1 cellular context compared by ENCODE assay signal in the genomic region with DNA sequence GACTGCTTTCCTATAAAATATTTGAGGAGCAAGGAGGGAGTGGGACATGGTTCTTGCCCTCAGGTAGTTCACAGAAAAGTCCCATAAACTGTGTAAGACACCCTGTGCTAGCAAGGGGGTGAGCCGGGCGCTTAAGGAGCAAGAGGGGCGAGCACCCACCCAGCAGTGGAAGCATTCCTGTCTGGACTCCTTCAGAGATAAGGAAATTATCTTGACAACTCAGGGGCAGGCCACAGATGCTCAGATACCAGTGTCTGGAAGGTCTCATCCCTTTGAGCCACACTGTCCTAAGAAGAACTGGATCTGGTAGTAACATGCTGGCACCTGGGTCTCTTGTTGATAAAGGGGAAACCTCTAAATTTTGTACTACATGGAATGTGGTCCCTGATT.
TF ChIP-seq lines count a peak whose summit lies in the region.

No MANE protein-coding gene starts in this region.

TF ChIP-seq in K562, 482 proteins besides CTCF, POLR2A, EP300 and RAD21 (continues in another document):
- TF ChIP-seq, protein P1, sequence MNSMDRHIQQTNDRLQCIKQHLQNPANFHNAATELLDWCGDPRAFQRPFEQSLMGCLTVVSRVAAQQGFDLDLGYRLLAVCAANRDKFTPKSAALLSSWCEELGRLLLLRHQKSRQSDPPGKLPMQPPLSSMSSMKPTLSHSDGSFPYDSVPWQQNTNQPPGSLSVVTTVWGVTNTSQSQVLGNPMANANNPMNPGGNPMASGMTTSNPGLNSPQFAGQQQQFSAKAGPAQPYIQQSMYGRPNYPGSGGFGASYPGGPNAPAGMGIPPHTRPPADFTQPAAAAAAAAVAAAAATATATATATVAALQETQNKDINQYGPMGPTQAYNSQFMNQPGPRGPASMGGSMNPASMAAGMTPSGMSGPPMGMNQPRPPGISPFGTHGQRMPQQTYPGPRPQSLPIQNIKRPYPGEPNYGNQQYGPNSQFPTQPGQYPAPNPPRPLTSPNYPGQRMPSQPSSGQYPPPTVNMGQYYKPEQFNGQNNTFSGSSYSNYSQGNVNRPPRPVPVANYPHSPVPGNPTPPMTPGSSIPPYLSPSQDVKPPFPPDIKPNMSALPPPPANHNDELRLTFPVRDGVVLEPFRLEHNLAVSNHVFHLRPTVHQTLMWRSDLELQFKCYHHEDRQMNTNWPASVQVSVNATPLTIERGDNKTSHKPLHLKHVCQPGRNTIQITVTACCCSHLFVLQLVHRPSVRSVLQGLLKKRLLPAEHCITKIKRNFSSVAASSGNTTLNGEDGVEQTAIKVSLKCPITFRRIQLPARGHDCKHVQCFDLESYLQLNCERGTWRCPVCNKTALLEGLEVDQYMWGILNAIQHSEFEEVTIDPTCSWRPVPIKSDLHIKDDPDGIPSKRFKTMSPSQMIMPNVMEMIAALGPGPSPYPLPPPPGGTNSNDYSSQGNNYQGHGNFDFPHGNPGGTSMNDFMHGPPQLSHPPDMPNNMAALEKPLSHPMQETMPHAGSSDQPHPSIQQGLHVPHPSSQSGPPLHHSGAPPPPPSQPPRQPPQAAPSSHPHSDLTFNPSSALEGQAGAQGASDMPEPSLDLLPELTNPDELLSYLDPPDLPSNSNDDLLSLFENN (IDR thresholded peaks at IDR 0.05; ENCODE audit: low read depth in 2 of 2, low read length in 2 of 2) = no peak
- TF ChIP-seq, protein P2, sequence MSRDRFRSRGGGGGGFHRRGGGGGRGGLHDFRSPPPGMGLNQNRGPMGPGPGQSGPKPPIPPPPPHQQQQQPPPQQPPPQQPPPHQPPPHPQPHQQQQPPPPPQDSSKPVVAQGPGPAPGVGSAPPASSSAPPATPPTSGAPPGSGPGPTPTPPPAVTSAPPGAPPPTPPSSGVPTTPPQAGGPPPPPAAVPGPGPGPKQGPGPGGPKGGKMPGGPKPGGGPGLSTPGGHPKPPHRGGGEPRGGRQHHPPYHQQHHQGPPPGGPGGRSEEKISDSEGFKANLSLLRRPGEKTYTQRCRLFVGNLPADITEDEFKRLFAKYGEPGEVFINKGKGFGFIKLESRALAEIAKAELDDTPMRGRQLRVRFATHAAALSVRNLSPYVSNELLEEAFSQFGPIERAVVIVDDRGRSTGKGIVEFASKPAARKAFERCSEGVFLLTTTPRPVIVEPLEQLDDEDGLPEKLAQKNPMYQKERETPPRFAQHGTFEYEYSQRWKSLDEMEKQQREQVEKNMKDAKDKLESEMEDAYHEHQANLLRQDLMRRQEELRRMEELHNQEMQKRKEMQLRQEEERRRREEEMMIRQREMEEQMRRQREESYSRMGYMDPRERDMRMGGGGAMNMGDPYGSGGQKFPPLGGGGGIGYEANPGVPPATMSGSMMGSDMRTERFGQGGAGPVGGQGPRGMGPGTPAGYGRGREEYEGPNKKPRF (IDR thresholded peaks at IDR 0.05; ENCODE audit: low read depth, low read length) = no peak
- TF ChIP-seq, protein P3, sequence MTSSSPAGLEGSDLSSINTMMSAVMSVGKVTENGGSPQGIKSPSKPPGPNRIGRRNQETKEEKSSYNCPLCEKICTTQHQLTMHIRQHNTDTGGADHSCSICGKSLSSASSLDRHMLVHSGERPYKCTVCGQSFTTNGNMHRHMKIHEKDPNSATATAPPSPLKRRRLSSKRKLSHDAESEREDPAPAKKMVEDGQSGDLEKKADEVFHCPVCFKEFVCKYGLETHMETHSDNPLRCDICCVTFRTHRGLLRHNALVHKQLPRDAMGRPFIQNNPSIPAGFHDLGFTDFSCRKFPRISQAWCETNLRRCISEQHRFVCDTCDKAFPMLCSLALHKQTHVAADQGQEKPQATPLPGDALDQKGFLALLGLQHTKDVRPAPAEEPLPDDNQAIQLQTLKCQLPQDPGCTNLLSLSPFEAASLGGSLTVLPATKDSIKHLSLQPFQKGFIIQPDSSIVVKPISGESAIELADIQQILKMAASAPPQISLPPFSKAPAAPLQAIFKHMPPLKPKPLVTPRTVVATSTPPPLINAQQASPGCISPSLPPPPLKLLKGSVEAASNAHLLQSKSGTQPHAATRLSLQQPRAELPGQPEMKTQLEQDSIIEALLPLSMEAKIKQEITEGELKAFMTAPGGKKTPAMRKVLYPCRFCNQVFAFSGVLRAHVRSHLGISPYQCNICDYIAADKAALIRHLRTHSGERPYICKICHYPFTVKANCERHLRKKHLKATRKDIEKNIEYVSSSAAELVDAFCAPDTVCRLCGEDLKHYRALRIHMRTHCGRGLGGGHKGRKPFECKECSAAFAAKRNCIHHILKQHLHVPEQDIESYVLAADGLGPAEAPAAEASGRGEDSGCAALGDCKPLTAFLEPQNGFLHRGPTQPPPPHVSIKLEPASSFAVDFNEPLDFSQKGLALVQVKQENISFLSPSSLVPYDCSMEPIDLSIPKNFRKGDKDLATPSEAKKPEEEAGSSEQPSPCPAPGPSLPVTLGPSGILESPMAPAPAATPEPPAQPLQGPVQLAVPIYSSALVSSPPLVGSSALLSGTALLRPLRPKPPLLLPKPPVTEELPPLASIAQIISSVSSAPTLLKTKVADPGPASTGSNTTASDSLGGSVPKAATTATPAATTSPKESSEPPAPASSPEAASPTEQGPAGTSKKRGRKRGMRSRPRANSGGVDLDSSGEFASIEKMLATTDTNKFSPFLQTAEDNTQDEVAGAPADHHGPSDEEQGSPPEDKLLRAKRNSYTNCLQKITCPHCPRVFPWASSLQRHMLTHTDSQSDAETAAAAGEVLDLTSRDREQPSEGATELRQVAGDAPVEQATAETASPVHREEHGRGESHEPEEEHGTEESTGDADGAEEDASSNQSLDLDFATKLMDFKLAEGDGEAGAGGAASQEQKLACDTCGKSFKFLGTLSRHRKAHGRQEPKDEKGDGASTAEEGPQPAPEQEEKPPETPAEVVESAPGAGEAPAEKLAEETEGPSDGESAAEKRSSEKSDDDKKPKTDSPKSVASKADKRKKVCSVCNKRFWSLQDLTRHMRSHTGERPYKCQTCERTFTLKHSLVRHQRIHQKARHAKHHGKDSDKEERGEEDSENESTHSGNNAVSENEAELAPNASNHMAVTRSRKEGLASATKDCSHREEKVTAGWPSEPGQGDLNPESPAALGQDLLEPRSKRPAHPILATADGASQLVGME (CRISPR knock-in tag; IDR thresholded peaks at IDR 0.05) = no peak
- TF ChIP-seq YY1 (IDR thresholded peaks at IDR 0.05; ENCODE audit: borderline replicate concordance in 1 of 3, control insufficient read depth in 1 of 3, extremely low read depth in 1 of 3, insufficient read depth in 3 of 3, insufficient read length in 1 of 3, insufficient replicate concordance in 2 of 3, low read depth in 1 of 3, low read length in 2 of 3) = no peak
- no peak; the same call in none of the 2 replicates for TF ChIP-seq ZFX (CRISPR knock-in tag; IDR thresholded peaks at IDR 0.05)
- no peak for TF ChIP-seq SETDB1 (IDR thresholded peaks at IDR 0.05; ENCODE audit: low read length)
- no peak for TF ChIP-seq TFAM (CRISPR knock-in tag; conservative IDR thresholded peaks at IDR 0.05)
- TF ChIP-seq, protein P4, sequence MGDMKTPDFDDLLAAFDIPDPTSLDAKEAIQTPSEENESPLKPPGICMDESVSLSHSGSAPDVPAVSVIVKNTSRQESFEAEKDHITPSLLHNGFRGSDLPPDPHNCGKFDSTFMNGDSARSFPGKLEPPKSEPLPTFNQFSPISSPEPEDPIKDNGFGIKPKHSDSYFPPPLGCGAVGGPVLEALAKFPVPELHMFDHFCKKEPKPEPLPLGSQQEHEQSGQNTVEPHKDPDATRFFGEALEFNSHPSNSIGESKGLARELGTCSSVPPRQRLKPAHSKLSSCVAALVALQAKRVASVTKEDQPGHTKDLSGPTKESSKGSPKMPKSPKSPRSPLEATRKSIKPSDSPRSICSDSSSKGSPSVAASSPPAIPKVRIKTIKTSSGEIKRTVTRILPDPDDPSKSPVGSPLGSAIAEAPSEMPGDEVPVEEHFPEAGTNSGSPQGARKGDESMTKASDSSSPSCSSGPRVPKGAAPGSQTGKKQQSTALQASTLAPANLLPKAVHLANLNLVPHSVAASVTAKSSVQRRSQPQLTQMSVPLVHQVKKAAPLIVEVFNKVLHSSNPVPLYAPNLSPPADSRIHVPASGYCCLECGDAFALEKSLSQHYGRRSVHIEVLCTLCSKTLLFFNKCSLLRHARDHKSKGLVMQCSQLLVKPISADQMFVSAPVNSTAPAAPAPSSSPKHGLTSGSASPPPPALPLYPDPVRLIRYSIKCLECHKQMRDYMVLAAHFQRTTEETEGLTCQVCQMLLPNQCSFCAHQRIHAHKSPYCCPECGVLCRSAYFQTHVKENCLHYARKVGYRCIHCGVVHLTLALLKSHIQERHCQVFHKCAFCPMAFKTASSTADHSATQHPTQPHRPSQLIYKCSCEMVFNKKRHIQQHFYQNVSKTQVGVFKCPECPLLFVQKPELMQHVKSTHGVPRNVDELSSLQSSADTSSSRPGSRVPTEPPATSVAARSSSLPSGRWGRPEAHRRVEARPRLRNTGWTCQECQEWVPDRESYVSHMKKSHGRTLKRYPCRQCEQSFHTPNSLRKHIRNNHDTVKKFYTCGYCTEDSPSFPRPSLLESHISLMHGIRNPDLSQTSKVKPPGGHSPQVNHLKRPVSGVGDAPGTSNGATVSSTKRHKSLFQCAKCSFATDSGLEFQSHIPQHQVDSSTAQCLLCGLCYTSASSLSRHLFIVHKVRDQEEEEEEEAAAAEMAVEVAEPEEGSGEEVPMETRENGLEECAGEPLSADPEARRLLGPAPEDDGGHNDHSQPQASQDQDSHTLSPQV (IDR thresholded peaks at IDR 0.05) = no peak
- TF ChIP-seq RCOR1 (IDR thresholded peaks at IDR 0.05; ENCODE audit: borderline replicate concordance in 1 of 2, low read depth in 2 of 2, low read length in 2 of 2) = no peak
- TF ChIP-seq, protein P5, sequence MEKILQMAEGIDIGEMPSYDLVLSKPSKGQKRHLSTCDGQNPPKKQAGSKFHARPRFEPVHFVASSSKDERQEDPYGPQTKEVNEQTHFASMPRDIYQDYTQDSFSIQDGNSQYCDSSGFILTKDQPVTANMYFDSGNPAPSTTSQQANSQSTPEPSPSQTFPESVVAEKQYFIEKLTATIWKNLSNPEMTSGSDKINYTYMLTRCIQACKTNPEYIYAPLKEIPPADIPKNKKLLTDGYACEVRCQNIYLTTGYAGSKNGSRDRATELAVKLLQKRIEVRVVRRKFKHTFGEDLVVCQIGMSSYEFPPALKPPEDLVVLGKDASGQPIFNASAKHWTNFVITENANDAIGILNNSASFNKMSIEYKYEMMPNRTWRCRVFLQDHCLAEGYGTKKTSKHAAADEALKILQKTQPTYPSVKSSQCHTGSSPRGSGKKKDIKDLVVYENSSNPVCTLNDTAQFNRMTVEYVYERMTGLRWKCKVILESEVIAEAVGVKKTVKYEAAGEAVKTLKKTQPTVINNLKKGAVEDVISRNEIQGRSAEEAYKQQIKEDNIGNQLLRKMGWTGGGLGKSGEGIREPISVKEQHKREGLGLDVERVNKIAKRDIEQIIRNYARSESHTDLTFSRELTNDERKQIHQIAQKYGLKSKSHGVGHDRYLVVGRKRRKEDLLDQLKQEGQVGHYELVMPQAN (IDR thresholded peaks at IDR 0.05; ENCODE audit: borderline replicate concordance) = no peak
- no peak for TF ChIP-seq PTTG1 (tag; IDR thresholded peaks at IDR 0.05; ENCODE audit: low read depth)
- no peak for TF ChIP-seq DDX20 (tag; IDR thresholded peaks at IDR 0.05; ENCODE audit: low read depth)
- no peak for TF ChIP-seq POLR2H (tag; IDR thresholded peaks at IDR 0.05; ENCODE audit: low read depth)
- TF ChIP-seq NCOA2 (IDR thresholded peaks at IDR 0.05; ENCODE audit: partially characterized antibody in 2 of 2) = no peak
- TF ChIP-seq KLF16 (IDR thresholded peaks at IDR 0.05) = 0 out of 2 replicates have a peak, but pooled peaks have one; percentile 10
- TF ChIP-seq, protein P6, sequence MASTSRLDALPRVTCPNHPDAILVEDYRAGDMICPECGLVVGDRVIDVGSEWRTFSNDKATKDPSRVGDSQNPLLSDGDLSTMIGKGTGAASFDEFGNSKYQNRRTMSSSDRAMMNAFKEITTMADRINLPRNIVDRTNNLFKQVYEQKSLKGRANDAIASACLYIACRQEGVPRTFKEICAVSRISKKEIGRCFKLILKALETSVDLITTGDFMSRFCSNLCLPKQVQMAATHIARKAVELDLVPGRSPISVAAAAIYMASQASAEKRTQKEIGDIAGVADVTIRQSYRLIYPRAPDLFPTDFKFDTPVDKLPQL (IDR thresholded peaks at IDR 0.05; ENCODE audit: extremely low read depth, insufficient read length) = no peak
- no peak for TF ChIP-seq LCOR (CRISPR knock-in tag; IDR thresholded peaks at IDR 0.05)
- no peak for TF ChIP-seq CBX3 (IDR thresholded peaks at IDR 0.05; ENCODE audit: borderline replicate concordance in 1 of 2, low read length in 2 of 2)
- TF ChIP-seq, protein P7, sequence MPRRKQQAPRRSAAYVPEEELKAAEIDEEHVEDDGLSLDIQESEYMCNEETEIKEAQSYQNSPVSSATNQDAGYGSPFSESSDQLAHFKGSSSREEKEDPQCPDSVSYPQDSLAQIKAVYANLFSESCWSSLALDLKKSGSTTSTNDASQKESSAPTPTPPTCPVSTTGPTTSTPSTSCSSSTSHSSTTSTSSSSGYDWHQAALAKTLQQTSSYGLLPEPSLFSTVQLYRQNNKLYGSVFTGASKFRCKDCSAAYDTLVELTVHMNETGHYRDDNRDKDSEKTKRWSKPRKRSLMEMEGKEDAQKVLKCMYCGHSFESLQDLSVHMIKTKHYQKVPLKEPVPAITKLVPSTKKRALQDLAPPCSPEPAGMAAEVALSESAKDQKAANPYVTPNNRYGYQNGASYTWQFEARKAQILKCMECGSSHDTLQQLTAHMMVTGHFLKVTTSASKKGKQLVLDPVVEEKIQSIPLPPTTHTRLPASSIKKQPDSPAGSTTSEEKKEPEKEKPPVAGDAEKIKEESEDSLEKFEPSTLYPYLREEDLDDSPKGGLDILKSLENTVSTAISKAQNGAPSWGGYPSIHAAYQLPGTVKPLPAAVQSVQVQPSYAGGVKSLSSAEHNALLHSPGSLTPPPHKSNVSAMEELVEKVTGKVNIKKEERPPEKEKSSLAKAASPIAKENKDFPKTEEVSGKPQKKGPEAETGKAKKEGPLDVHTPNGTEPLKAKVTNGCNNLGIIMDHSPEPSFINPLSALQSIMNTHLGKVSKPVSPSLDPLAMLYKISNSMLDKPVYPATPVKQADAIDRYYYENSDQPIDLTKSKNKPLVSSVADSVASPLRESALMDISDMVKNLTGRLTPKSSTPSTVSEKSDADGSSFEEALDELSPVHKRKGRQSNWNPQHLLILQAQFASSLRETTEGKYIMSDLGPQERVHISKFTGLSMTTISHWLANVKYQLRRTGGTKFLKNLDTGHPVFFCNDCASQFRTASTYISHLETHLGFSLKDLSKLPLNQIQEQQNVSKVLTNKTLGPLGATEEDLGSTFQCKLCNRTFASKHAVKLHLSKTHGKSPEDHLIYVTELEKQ (CRISPR knock-in tag; IDR thresholded peaks at IDR 0.05) = no peak
- TF ChIP-seq L3MBTL2 (IDR thresholded peaks at IDR 0.05) = no peak
- TF ChIP-seq SMARCB1 (IDR thresholded peaks at IDR 0.05; ENCODE audit: insufficient read length, low read depth) = peak; percentile 58
- no peak for TF ChIP-seq LEF1 (IDR thresholded peaks at IDR 0.05)
- no peak for TF ChIP-seq ZNF174 (CRISPR knock-in tag; IDR thresholded peaks at IDR 0.05)
- TF ChIP-seq MECOM (CRISPR knock-in tag; IDR thresholded peaks at IDR 0.05) = peak; percentile 86
- 0 out of 2 replicates have a peak, but pooled peaks have one; percentile 16 for TF ChIP-seq SMARCA4 (IDR thresholded peaks at IDR 0.05)
- no peak for TF ChIP-seq MAFF (IDR thresholded peaks at IDR 0.05; ENCODE audit: low read length)
- no peak for TF ChIP-seq BACH1 (tag; IDR thresholded peaks at IDR 0.05)
- TF ChIP-seq BDP1 (IDR thresholded peaks at IDR 0.05; ENCODE audit: insufficient read depth, insufficient read length) = no peak
- no peak for TF ChIP-seq ZBTB17 (CRISPR knock-in tag; IDR thresholded peaks at IDR 0.05)
- no peak for TF ChIP-seq HMG20A (CRISPR knock-in tag; conservative IDR thresholded peaks at IDR 0.05)
